11 cellular contexts compared by ENCODE assay signal in genomic region chr1:225883616-225884265, GRCh38. TPM values are rescaled to one million over a fixed set of nuclear protein-coding genes. Genes with fewer than 3 reads are reported as not detected.
DNase-seq lines count a peak whose midpoint lies in the region; ATAC-seq and TF ChIP-seq lines count a peak whose summit lies in the region.
"Had no signal": no experiment of that assay in that cellular context is flagged by ENCODE, and none has a peak within 500 bp of the region (broad histone marks: within the 10 kb centered on the region; RNA-seq: fewer than 3 reads in every experiment).

No MANE protein-coding gene starts in this region.

- H3K79me2 ChIP-seq in KMS-11 (ENCODE audit: insufficient read depth, low read depth) (peaks cover 21% of the 10 kb centered on the region; the same call in 1 of the 2 replicates), osteoblast (ENCODE audit: insufficient read depth, low read length) (peaks cover 35% of the 10 kb centered on the region)

- H3K4me1 Mint-ChIP-seq in Caco-2 (ENCODE audit: low read depth, unreplicated experiment) = peaks cover 11% of the 10 kb centered on the region
- H3K4me1 Mint-ChIP-seq in dendritic cell treated with granulocyte-macrophage colony-stimulating factor and Interleukin-4, amounts not matched to agents 40 ng/mL and 50 ng/mL, for 4 days (ENCODE audit: low read depth) = peaks cover 42% of the 10 kb centered on the region

- WGBS in adrenal gland, 4 donors = 79 to 88% (median 85%) methylated on average over 10 to 11 of the region's 11 CpGs
- WGBS in aorta, 2 donors = 81 to 88% methylated on average over 10 to 11 of the region's 11 CpGs

- BruUV-seq in Caco-2 (replicated peaks; lab: Mats Ljungman, UMichigan) = TSS peak; percentile 55

- peak overlapping the region; percentile 98 for H2AFZ ChIP-seq in KMS-11 (ENCODE audit: low read depth)
- no peak overlapping the region for H2AFZ ChIP-seq in osteoblast (ENCODE audit: low read length)

- no peaks in the 10 kb centered on the region for H4K20me1 ChIP-seq in KMS-11 (ENCODE audit: insufficient read depth)
- H4K20me1 ChIP-seq in osteoblast (ENCODE audit: insufficient read depth, low read length) = peaks cover 14% of the 10 kb centered on the region

- POLR2A ChIA-PET in Caco-2 (lab: Charles Lee) = interaction anchor here (0.6 to 2.7 kb wide), 2 partner anchors 40 to 104 kb away, joined by 7 to 33 read pairs; partner anchors contain the start of gene PYCR2

- intact Hi-C loops in Caco-2 (cut with micrococcal nuclease; ENCODE audit: unreplicated experiment) = no loop called here
- intact Hi-C loops in dendritic cell treated with granulocyte-macrophage colony-stimulating factor and Interleukin-4, amounts not matched to agents 40 ng/mL and 50 ng/mL, for 4 days (cut with micrococcal nuclease) = loop anchor here (10.0 kb wide), 1 partner anchor 109 kb away; the partner anchor contains the start of gene SRP9
- intact Hi-C loops in adrenal gland (cut with DNase I) = no loop called here
- intact Hi-C loops in aorta (cut with DNase I) = no loop called here

- H3K4me1 ChIP-seq in Caco-2 (peaks cover 19% of the 10 kb centered on the region), KMS-11 (ENCODE audit: low read depth, poor library complexity, severe bottlenecking) (peaks cover 45% of the 10 kb centered on the region), osteoblast (ENCODE audit: insufficient read depth, low read length) (peaks cover 16% of the 10 kb centered on the region), adrenal gland (replicated peaks in 1 of 2) (peaks cover 26 to 28% of the 10 kb centered on the region in 2 donors), aorta (ENCODE audit: control insufficient read depth in 1 of 2, insufficient read depth in 2 of 2, low read length in 2 of 2) (no peaks in the 10 kb centered on the region)

- ATAC-seq in aorta (ENCODE audit: low FRiP score) = no peak

- H3K9ac ChIP-seq in KMS-11 = peak overlapping the region; percentile 77; the same call in 1 of the 2 replicates

- TF ChIP-seq POLR2A in adrenal gland (IDR thresholded peaks at IDR 0.05) = no peak

- CTCF ChIA-PET in Caco-2 (lab: Charles Lee) = interaction anchor here (0.7 to 2.8 kb wide), 7 partner anchors 10 to 442 kb away, joined by 3 to 13 read pairs (median 6); partner anchors contain the start of genes PYCR2 and SRP9

- no peak for TF ChIP-seq CTCF in Caco-2 (IDR thresholded peaks at IDR 0.05; ENCODE audit: insufficient read depth in 1 of 2, low read depth in 1 of 2, low read length in 1 of 2, severe bottlenecking in 1 of 2, unreplicated experiment in 1 of 2)
- 0 out of 2 replicates have a peak, but pooled peaks have one; percentile 11 for TF ChIP-seq CTCF in KMS-11 (conservative IDR thresholded peaks at IDR 0.05; ENCODE audit: low read depth, low read length)
- no peak for TF ChIP-seq CTCF in osteoblast (IDR thresholded peaks at IDR 0.05; ENCODE audit: extremely low read depth, low read depth, low read length)
- no peak for TF ChIP-seq CTCF in adrenal gland (IDR thresholded peaks at IDR 0.05)

- peaks cover 7% of the 10 kb centered on the region for H3K36me3 Mint-ChIP-seq in Caco-2 (ENCODE audit: insufficient read depth, unreplicated experiment)
- no peaks in the 10 kb centered on the region for H3K36me3 Mint-ChIP-seq in dendritic cell treated with granulocyte-macrophage colony-stimulating factor and Interleukin-4, amounts not matched to agents 40 ng/mL and 50 ng/mL, for 4 days (ENCODE audit: low read depth)

- H3K4me2 ChIP-seq in KMS-11 = peak overlapping the region; percentile 90
- peak overlapping the region; percentile 95 for H3K4me2 ChIP-seq in osteoblast (ENCODE audit: insufficient read depth, low read length)

- no peaks in the 10 kb centered on the region for H3K9me3 Mint-ChIP-seq in Caco-2 (ENCODE audit: unreplicated experiment)
- H3K9me3 Mint-ChIP-seq in dendritic cell treated with granulocyte-macrophage colony-stimulating factor and Interleukin-4, amounts not matched to agents 40 ng/mL and 50 ng/mL, for 4 days = no peaks in the 10 kb centered on the region

- H3K4me3 ChIP-seq in Caco-2 (ENCODE audit: low read depth, low read length) = peak overlapping the region; percentile 91
- H3K4me3 ChIP-seq in KMS-11 (IDR thresholded peaks at IDR 0.05; ENCODE audit: insufficient read depth, low read depth, low read length) = no peak overlapping the region
- H3K4me3 ChIP-seq in osteoblast (ENCODE audit: insufficient read depth, low read length) = no peak overlapping the region
- no peak overlapping the region for H3K4me3 ChIP-seq in adrenal gland
- no peak overlapping the region for H3K4me3 ChIP-seq in aorta (ENCODE audit: low read length in 2 of 2)

- no peaks in the 10 kb centered on the region for H3K27me3 Mint-ChIP-seq in Caco-2 (ENCODE audit: insufficient read depth, unreplicated experiment)
- peaks cover 20% of the 10 kb centered on the region for H3K27me3 Mint-ChIP-seq in dendritic cell treated with granulocyte-macrophage colony-stimulating factor and Interleukin-4, amounts not matched to agents 40 ng/mL and 50 ng/mL, for 4 days

- H3K27me3 ChIP-seq in Caco-2 (replicated peaks; ENCODE audit: control insufficient read depth, insufficient read depth, low read length) (no peaks in the 10 kb centered on the region), KMS-11 (ENCODE audit: insufficient read depth, low read depth) (no peaks in the 10 kb centered on the region), osteoblast (ENCODE audit: insufficient read depth, low read length) (no peaks in the 10 kb centered on the region), adrenal gland (no peaks in the 10 kb centered on the region), aorta (ENCODE audit: control insufficient read depth in 1 of 2, insufficient read depth in 2 of 2, low read length in 1 of 2) (no peaks in the 10 kb centered on the region)

- no peaks in the 10 kb centered on the region for H3K36me3 ChIP-seq in Caco-2 (ENCODE audit: control insufficient read depth, insufficient read depth, low read length)
- H3K36me3 ChIP-seq in KMS-11 (ENCODE audit: insufficient read depth) = no peaks in the 10 kb centered on the region
- no peaks in the 10 kb centered on the region for H3K36me3 ChIP-seq in osteoblast (ENCODE audit: insufficient read depth, low read length)
- H3K36me3 ChIP-seq in adrenal gland (replicated peaks in 1 of 2) = no peaks in the 10 kb centered on the region
- no peaks in the 10 kb centered on the region for H3K36me3 ChIP-seq in aorta (ENCODE audit: control insufficient read depth in 1 of 2, insufficient read depth in 2 of 2, low read length in 1 of 2)

- peak overlapping the region; percentile 91 for H3K27ac Mint-ChIP-seq in Caco-2 (ENCODE audit: unreplicated experiment)
- H3K27ac Mint-ChIP-seq in dendritic cell treated with granulocyte-macrophage colony-stimulating factor and Interleukin-4, amounts not matched to agents 40 ng/mL and 50 ng/mL, for 4 days = peak overlapping the region; percentile 89

- H3K9me3 ChIP-seq in Caco-2 (no peaks in the 10 kb centered on the region), osteoblast (ENCODE audit: low read depth, low read length) (no peaks in the 10 kb centered on the region), adrenal gland (replicated peaks in 1 of 3) (no peaks in the 10 kb centered on the region), aorta (ENCODE audit: control insufficient read depth, low read length) (no peaks in the 10 kb centered on the region)

- H3K4me3 Mint-ChIP-seq in Caco-2 (ENCODE audit: unreplicated experiment) = peak overlapping the region; percentile 95
- peak overlapping the region; percentile 95 for H3K4me3 Mint-ChIP-seq in dendritic cell treated with granulocyte-macrophage colony-stimulating factor and Interleukin-4, amounts not matched to agents 40 ng/mL and 50 ng/mL, for 4 days

- peak in 1 of 2 experiments; percentile 13 for DNase-seq in Caco-2
- DNase-seq in osteoblast (ENCODE audit: insufficient read length, low spot score, missing footprints) = peak; percentile 51
- DNase-seq in adrenal gland = no peak
- no peak for DNase-seq in NCI-H187 treated with DMSO at 0.1 percent for 48 hours (lab: John Stamatoyannopoulos, UW)
- DNase-seq in aorta = no peak
- DNase-seq in DMS79 (lab: John Stamatoyannopoulos, UW) = no peak
- DNase-seq: NCI-H1092 treated with DMSO at 0.1 percent for 48 hours had no signal

- H3K27ac ChIP-seq in KMS-11 (peak overlapping the region; percentile 82), osteoblast (ENCODE audit: low read depth, low read length) (no peak overlapping the region), adrenal gland (no peak overlapping the region), aorta (ENCODE audit: low read depth in 1 of 2, low read length in 2 of 2) (no peak overlapping the region)

RNA-seq across cellular contexts. Expression of gene TMEM63A, which starts 1.6 kb away (rescaled TPM):
- total RNA-seq in Caco-2 (2022) (93.9 and 116 TPM in 2 replicates), osteoblast (23.2 and 31.5 TPM in 2 replicates), adrenal gland (10 to 100 TPM; 15.8 to 80.4 (median 57.4) TPM), aorta (100 to 1,000 TPM in 1 of 2 donors, 10 to 100 TPM in 1; 89.3 to 118 TPM)
- polyA plus RNA-seq in adrenal gland (10 to 100 TPM; 20.8 to 96.9 (median 48.1) TPM), aorta (10 to 100 TPM in 1 of 2 donors, 1 to 10 TPM in 1; 7.6 to 73.5 TPM)

RNA-seq across cellular contexts. Expression of gene LEFTY1, which starts 5.2 kb away (rescaled TPM):
- total RNA-seq in Caco-2 (2022) (not detected in 2 replicates), osteoblast (under 0.01 TPM in 1 of 2 replicates, not detected in the other), adrenal gland (1 to 10 TPM in 2 of 8 donors, under 1 TPM in 2, not detected in 4; 0.47 to 1.5 (median 0.91) TPM), aorta (under 1 TPM; 0.39 to 0.63 TPM)
- polyA plus RNA-seq in adrenal gland (under 1 TPM in 2 of 3 donors, not detected in 1; 0.15 to 0.27 TPM), aorta (under 1 TPM; 0.25 to 0.51 TPM)
- total RNA-seq: esophagus mucosa, SK-MEL-5 had no signal

RNA-seq across cellular contexts. Expression of gene PYCR2, which starts 40.3 kb away (rescaled TPM):
- 69.7 and 73.7 TPM in 2 replicates for total RNA-seq in Caco-2 (2022)
- total RNA-seq in osteoblast = 25.9 and 29.0 TPM in 2 replicates
- total RNA-seq in adrenal gland = 100 to 1,000 TPM in 2 of 8 donors, 10 to 100 TPM in 6; 76.0 to 135 (median 85.1) TPM
- polyA plus RNA-seq in adrenal gland = 100 to 1,000 TPM in 1 of 3 donors, 10 to 100 TPM in 2; 82.5 to 122 (median 85.3) TPM
- 10 to 100 TPM; 43.9 to 47.8 TPM for total RNA-seq in aorta
- polyA plus RNA-seq in aorta = 10 to 100 TPM; 27.0 to 63.6 TPM

RNA-seq across cellular contexts. Expression of gene LEFTY2, which starts 57.3 kb away (rescaled TPM):
- not detected in 2 replicates for total RNA-seq in Caco-2 (2022)
- not detected in 2 replicates for total RNA-seq in osteoblast
- 1 to 10 TPM in 2 of 8 donors, under 1 TPM in 5, not detected in 1; 0.38 to 1.8 (median 0.78) TPM for total RNA-seq in adrenal gland
- polyA plus RNA-seq in adrenal gland = under 1 TPM; 0.16 to 0.57 (median 0.54) TPM
- 1 to 10 TPM; 4.6 to 5.1 TPM for total RNA-seq in aorta
- polyA plus RNA-seq in aorta = 1 to 10 TPM; 5.0 to 6.0 TPM
- total RNA-seq: esophagus mucosa, SK-MEL-5 had no signal
